9 cellular contexts compared by ENCODE assay signal in genomic region chr2:235112365-235112764, GRCh38.
"Had no signal": no experiment of that assay in that cellular context is flagged by ENCODE, and none has a peak within 500 bp of the region (broad histone marks: within the 10 kb centered on the region; RNA-seq: fewer than 3 reads in every experiment).

No MANE protein-coding gene starts in this region.

- H3K9me3 Mint-ChIP-seq: HFFc6 had no signal

- H3K4me2 ChIP-seq: KMS-11 had no signal

- H3K27ac Mint-ChIP-seq: HFFc6 had no signal

- H3K27ac ChIP-seq: HL-60, KMS-11 had no signal

- DNase-seq: GOT3, H7, HCEC 1CT, HFFc6, IMR-90, Karpas-422, KBM-7 had no signal

- H3K9ac ChIP-seq: KMS-11 had no signal

- H3K4me3 Mint-ChIP-seq: HFFc6 had no signal
